In the genomic region with DNA sequence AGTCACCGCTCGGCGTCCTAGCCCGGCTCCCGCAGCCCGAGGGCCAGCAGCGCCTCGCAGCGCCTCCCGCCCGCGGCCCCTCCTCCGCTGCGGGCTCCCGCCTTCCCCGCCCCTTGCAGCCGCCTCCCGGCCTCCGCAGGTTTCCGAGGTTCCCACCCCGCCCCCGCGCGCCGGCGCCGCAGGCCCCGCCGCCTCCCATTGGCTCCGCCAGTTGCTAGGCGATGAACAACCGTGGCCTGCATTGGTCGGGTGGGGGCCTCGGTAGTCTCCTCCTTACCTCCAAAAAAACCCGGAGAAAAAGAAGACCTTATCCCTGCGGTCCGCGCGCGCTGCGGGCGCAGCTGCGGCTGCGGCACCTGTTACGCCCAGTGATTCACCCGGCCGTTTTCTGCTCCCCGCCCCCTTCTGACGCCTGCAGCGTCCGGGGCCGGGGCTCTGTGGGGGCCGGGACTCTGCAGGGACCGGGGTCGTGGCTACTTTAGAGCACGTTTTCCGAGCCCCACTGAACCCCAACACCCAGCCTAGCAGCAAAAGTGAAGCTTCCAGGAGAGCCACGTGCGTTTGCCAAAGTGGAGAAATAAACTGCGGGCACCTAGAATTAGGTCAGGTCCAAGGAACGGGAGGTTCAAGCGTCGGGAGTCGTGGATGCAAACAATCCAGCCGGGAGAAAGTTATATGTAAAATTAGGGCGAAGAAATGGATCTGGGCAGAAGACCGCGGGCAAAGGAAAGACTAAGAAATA, we compare ENCODE assay signal across 8 cellular contexts. TPM values are rescaled to one million over a fixed set of nuclear protein-coding genes. Genes with fewer than 3 reads are reported as not detected.
DNase-seq lines count a peak whose midpoint lies in the region; ATAC-seq and TF ChIP-seq lines count a peak whose summit lies in the region.

A gene with protein sequence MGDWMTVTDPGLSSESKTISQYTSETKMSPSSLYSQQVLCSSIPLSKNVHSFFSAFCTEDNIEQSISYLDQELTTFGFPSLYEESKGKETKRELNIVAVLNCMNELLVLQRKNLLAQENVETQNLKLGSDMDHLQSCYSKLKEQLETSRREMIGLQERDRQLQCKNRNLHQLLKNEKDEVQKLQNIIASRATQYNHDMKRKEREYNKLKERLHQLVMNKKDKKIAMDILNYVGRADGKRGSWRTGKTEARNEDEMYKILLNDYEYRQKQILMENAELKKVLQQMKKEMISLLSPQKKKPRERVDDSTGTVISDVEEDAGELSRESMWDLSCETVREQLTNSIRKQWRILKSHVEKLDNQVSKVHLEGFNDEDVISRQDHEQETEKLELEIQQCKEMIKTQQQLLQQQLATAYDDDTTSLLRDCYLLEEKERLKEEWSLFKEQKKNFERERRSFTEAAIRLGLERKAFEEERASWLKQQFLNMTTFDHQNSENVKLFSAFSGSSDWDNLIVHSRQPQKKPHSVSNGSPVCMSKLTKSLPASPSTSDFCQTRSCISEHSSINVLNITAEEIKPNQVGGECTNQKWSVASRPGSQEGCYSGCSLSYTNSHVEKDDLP (minus strand): TSS at position 65 of the 742 bp plus-strand sequence. CDS start 19,242 bp downstream, outside the sequence.

- H3K27me3 Mint-ChIP-seq in T-helper 17 cell = no peaks in the 10 kb centered on the region

- DNase-seq in NCI-H187 (lab: John Stamatoyannopoulos, UW) = peak; percentile 86 to 96
- peak; percentile 97 to 100 (median 99) for DNase-seq in T-helper 17 cell
- DNase-seq in anterior cingulate cortex (lab: John Stamatoyannopoulos, UW) = peak; percentile 71 to 96 (median 93)
- DNase-seq in right atrium auricular region (ENCODE audit: low spot score) = peak; percentile 98
- peak; percentile 98 for DNase-seq in prostate gland (ENCODE audit: low spot score)

- peak within 1 kb of the TSS; percentile 99 for H3K27ac Mint-ChIP-seq in T-helper 17 cell

- peak; percentile 51 for TF ChIP-seq POLR2A in prostate gland (IDR thresholded peaks at IDR 0.05)

- peak within 1 kb of the TSS; percentile 95 for H3K4me3 Mint-ChIP-seq in T-helper 17 cell

- H3K9me3 ChIP-seq in T-helper 17 cell (ENCODE audit: control insufficient read depth, low read length, poor library complexity, severe bottlenecking) (no peaks in the 10 kb centered on the region), right atrium auricular region (no peaks in the 10 kb centered on the region), prostate gland (no peaks in the 10 kb centered on the region)

- WGBS in prostate gland = under 1% methylated on average over 59 of the region's 68 CpGs
- WGBS in urinary bladder = under 1% methylated on average over 68 of the region's 68 CpGs

- intact Hi-C loops in prostate gland (cut with DNase I) = no loop called here

- ATAC-seq in GM18502 (IDR thresholded peaks at IDR 0.05; ENCODE audit: poor library complexity, unreplicated experiment) = peak; percentile 92
- ATAC-seq in HG02943 (IDR thresholded peaks at IDR 0.05; ENCODE audit: low read depth, unreplicated experiment) = peak; percentile 91
- peak; percentile 90 for ATAC-seq in T-helper 17 cell

- H3K27ac ChIP-seq in right atrium auricular region (peak within 1 kb of the TSS; percentile 91 to 92), prostate gland (peak within 1 kb of the TSS; percentile 81 to 90), urinary bladder (ENCODE audit: low read depth) (peak within 1 kb of the TSS; percentile 74)

- no peaks in the 10 kb centered on the region for H3K27me3 ChIP-seq in right atrium auricular region
- H3K27me3 ChIP-seq in prostate gland (replicated peaks; ENCODE audit: insufficient read depth) = no peaks in the 10 kb centered on the region

- H3K36me3 ChIP-seq in right atrium auricular region (no peaks in the 10 kb centered on the region), prostate gland (no peaks in the 10 kb centered on the region), urinary bladder (ENCODE audit: insufficient read depth) (no peaks in the 10 kb centered on the region)

- H3K4me1 Mint-ChIP-seq in T-helper 17 cell = peaks cover 52% of the 10 kb centered on the region

- peaks cover 5% of the 10 kb centered on the region for H3K36me3 Mint-ChIP-seq in T-helper 17 cell (ENCODE audit: low read depth)

- TF ChIP-seq CTCF in right atrium auricular region (IDR thresholded peaks at IDR 0.05) (no peak), prostate gland (IDR thresholded peaks at IDR 0.05) (peak in 1 of 4 experiments; percentile 7)

- peaks cover 0 to 29% of the 10 kb centered on the region in 2 donors for H3K4me1 ChIP-seq in right atrium auricular region
- H3K4me1 ChIP-seq in prostate gland (replicated peaks) = no peaks in the 10 kb centered on the region
- H3K4me1 ChIP-seq in urinary bladder (ENCODE audit: insufficient read depth) = no peaks in the 10 kb centered on the region

- H3K4me3 ChIP-seq in right atrium auricular region = peak within 1 kb of the TSS; percentile 81 to 93
- peak within 1 kb of the TSS; percentile 85 to 90 for H3K4me3 ChIP-seq in prostate gland
- peak within 1 kb of the TSS; percentile 77 for H3K4me3 ChIP-seq in urinary bladder (ENCODE audit: low read depth, low read length)

RNA-seq across cellular contexts. Expression of the gene that starts here (rescaled TPM):
- total RNA-seq in T-helper 17 cell (10 to 100 TPM in 1 of 2 donors, 1 to 10 TPM in 1; 6.6 to 17.2 TPM), right atrium auricular region (10 to 100 TPM; 11.3 to 14.2 TPM), prostate gland (10 to 100 TPM; 10.7 to 25.2 TPM), urinary bladder (33.3 TPM)
- polyA plus RNA-seq in urinary bladder = 8.2 TPM

Comparison
In these comparisons a context has a peak if more than half of its experiments do, and no peak if none do; other contexts are left out.
1. Peak in every context shown above with its lines: DNase-seq, ATAC-seq, H3K4me3 ChIP-seq and H3K27ac ChIP-seq.